11 cellular contexts compared by ENCODE assay signal in genomic region chr9:27489087-27489876, GRCh38. TPM values are rescaled to one million over a fixed set of nuclear protein-coding genes. Genes with fewer than 3 reads are reported as not detected.
DNase-seq lines count a peak whose midpoint lies in the region; ATAC-seq and TF ChIP-seq lines count a peak whose summit lies in the region.
"Had no signal": no experiment of that assay in that cellular context is flagged by ENCODE, and none has a peak within 500 bp of the region (broad histone marks: within the 10 kb centered on the region; RNA-seq: fewer than 3 reads in every experiment).

No MANE protein-coding gene starts in this region.

- no peak overlapping the region for H3K9ac ChIP-seq in iPS-18a (ENCODE audit: low read length)

- TF ChIP-seq POLR2A in GM18505 (IDR thresholded peaks at IDR 0.05; ENCODE audit: borderline replicate concordance, extremely low read depth, insufficient read depth, insufficient read length) = no peak
- TF ChIP-seq POLR2A in ovary (IDR thresholded peaks at IDR 0.05) = no peak

- WGBS in ovary, 3 donors = 87 to 90% (median 88%) methylated on average over 5 of the region's 5 CpGs

- DNase-seq in ovary (no peak), NCI-H2196 treated with DMSO at 0.1 percent for 48 hours (lab: John Stamatoyannopoulos, UW; ENCODE audit: unreplicated experiment) (no peak), DMS153 treated with DMSO at 0.1 percent for 48 hours (lab: John Stamatoyannopoulos, UW; ENCODE audit: unreplicated experiment) (no peak), midbrain (lab: John Stamatoyannopoulos, UW) (no peak)
- DNase-seq: glutamatergic neuron, sigmoid colon, T-helper 17 cell had no signal

- H3K27ac ChIP-seq in iPS-18a (ENCODE audit: low read length) (peak overlapping the region; percentile 52), ovary (no peak overlapping the region)
- H3K27ac ChIP-seq: sigmoid colon had no signal

- H3K9me3 ChIP-seq in iPS-18a (ENCODE audit: control insufficient read depth, low read depth, low read length) = no peaks in the 10 kb centered on the region
- no peaks in the 10 kb centered on the region for H3K9me3 ChIP-seq in ovary
- H3K9me3 ChIP-seq: sigmoid colon had no signal

- no peaks in the 10 kb centered on the region for H3K27me3 ChIP-seq in iPS-18a (ENCODE audit: control insufficient read depth, insufficient read depth, low read length)
- no peaks in the 10 kb centered on the region for H3K27me3 ChIP-seq in ovary
- H3K27me3 ChIP-seq: sigmoid colon had no signal

- peak overlapping the region; percentile 13 for H3K4me3 ChIP-seq in iPS-18a (ENCODE audit: low read length)
- H3K4me3 ChIP-seq in ovary = no peak overlapping the region
- H3K4me3 ChIP-seq: sigmoid colon had no signal

- no peak for TF ChIP-seq CTCF in ovary (IDR thresholded peaks at IDR 0.05)

- intact Hi-C loops in ovary (cut with DNase I) = no loop called here

- peaks cover 35% of the 10 kb centered on the region for H3K4me1 ChIP-seq in iPS-18a (ENCODE audit: control insufficient read depth, low read depth, low read length)
- H3K4me1 ChIP-seq in ovary (ENCODE audit: insufficient read depth) = peaks cover 16% of the 10 kb centered on the region

- H3K36me3 ChIP-seq in iPS-18a (ENCODE audit: control insufficient read depth, low read depth, low read length) = no peaks in the 10 kb centered on the region
- H3K36me3 ChIP-seq in ovary = no peaks in the 10 kb centered on the region
- H3K36me3 ChIP-seq: sigmoid colon had no signal

- TF ChIP-seq EP300 in ovary (IDR thresholded peaks at IDR 0.05) = no peak

- ATAC-seq in GM18505 (IDR thresholded peaks at IDR 0.05; ENCODE audit: unreplicated experiment) (peak; percentile 56), GM21423 (IDR thresholded peaks at IDR 0.05; ENCODE audit: unreplicated experiment) (peak; percentile 77), HG03175 (IDR thresholded peaks at IDR 0.05; ENCODE audit: unreplicated experiment) (peak; percentile 53)
- ATAC-seq: T-helper 17 cell had no signal

RNA-seq across cellular contexts. Expression of gene IFNK, which starts 34.8 kb away (rescaled TPM):
- not detected for total RNA-seq in ovary
- polyA plus RNA-seq in ovary = not detected
- total RNA-seq: sigmoid colon, T-helper 17 cell had no signal
- polyA plus RNA-seq: sigmoid colon had no signal

RNA-seq across cellular contexts. Expression of gene MOB3B, which starts 40.3 kb away (rescaled TPM):
- 10 to 100 TPM; 19.3 to 68.2 (median 28.1) TPM for total RNA-seq in ovary
- 10 to 100 TPM; 16.3 to 31.6 TPM for polyA plus RNA-seq in ovary
